Comparison of ENCODE assay signal across 22 cellular contexts in the genomic region with DNA sequence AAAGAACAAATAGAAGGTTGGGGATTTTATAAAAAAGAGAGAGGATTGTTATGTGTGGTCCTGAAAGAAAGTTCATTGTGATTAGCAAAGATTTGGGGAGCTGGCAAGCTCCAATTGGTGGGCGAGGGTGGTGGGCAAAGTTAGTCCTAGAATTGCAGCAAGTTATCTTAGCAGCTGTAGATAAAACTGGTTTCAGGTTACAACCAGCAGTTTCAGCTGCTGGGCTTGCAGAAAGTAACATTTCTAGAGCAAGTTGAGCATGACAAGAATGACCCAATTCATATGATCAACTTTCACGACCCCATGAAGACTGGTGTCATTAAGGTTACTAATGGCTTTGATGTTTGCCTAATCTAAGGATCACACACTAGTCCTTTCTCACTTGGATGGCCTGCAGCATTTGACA.
DNase-seq lines count a peak whose midpoint lies in the region; ATAC-seq and TF ChIP-seq lines count a peak whose summit lies in the region.
"Had no signal": no experiment of that assay in that cellular context is flagged by ENCODE, and none has a peak within 500 bp of the region (broad histone marks: within the 10 kb centered on the region; RNA-seq: fewer than 3 reads in every experiment).

No MANE protein-coding gene starts in this region.

- no peak overlapping the region for H3K27ac ChIP-seq in HEK293 (ENCODE audit: extremely low read depth, low read depth, low read length)
- H3K27ac ChIP-seq in PC-3 (ENCODE audit: low read length) = no peak overlapping the region
- H3K27ac ChIP-seq: colonic mucosa, heart left ventricle, left lung, suprapubic skin had no signal

- CTCF ChIA-PET in HEK293 (lab: Yijun Ruan, JAX) = interaction anchor here (1.1 kb wide), 1 partner anchor 174 kb away, joined by 3 read pairs; no protein-coding TSS in a partner anchor
- CTCF ChIA-PET in PC-3 (lab: Charles Lee) = no interaction called here

- H3K4me2 ChIP-seq in PC-3 (ENCODE audit: low read length) = no peak overlapping the region

- H3K4me3 ChIP-seq in GM12865 (ENCODE audit: low read depth, low read length) (no peak overlapping the region), HEK293 (ENCODE audit: low read depth, low read length) (no peak overlapping the region), PC-3 (ENCODE audit: low read length) (no peak overlapping the region)
- H3K4me3 ChIP-seq: colonic mucosa, HAP-1, heart left ventricle, left lung, suprapubic skin had no signal

- H3F3A ChIP-seq in PC-3 (ENCODE audit: low read length, unreplicated experiment) = no peaks in the 10 kb centered on the region

- 0 out of 2 replicates have a peak, but pooled peaks cover 3% of the 10 kb centered on the region for H3K9me2 ChIP-seq in PC-3 (replicated peaks; ENCODE audit: low read length)

- H2AFZ ChIP-seq in PC-3 (ENCODE audit: low read length) = no peak overlapping the region

- H3K9me3 ChIP-seq in HEK293 (ENCODE audit: control insufficient read depth, insufficient read depth, low read depth, low read length) (no peaks in the 10 kb centered on the region), PC-3 (ENCODE audit: low read length) (no peaks in the 10 kb centered on the region)
- H3K9me3 ChIP-seq: colonic mucosa, HAP-1, heart left ventricle, left lung, suprapubic skin had no signal

- POLR2A ChIA-PET in HEK293 (lab: Yijun Ruan, JAX) (no interaction called here), PC-3 (lab: Charles Lee; ENCODE audit: unreplicated experiment) (no interaction called here)

- H3K4me1 ChIP-seq in HEK293 (ENCODE audit: control insufficient read depth, insufficient read depth, low read length) (peaks cover 11% of the 10 kb centered on the region), PC-3 (ENCODE audit: insufficient read depth, low read length) (peaks cover 22% of the 10 kb centered on the region)
- H3K4me1 ChIP-seq: colonic mucosa, left lung had no signal

- H3K79me2 ChIP-seq in PC-3 (ENCODE audit: low read length) = no peaks in the 10 kb centered on the region

- H3K36me3 ChIP-seq in HEK293 (ENCODE audit: control insufficient read depth in 2 of 2, insufficient read depth in 1 of 2, low read length in 2 of 2) = no peaks in the 10 kb centered on the region
- no peaks in the 10 kb centered on the region for H3K36me3 ChIP-seq in PC-3 (ENCODE audit: low read depth, low read length)
- H3K36me3 ChIP-seq: colonic mucosa, HAP-1, heart left ventricle, left lung, suprapubic skin had no signal

- TF ChIP-seq CTCF in GM12865 (IDR thresholded peaks at IDR 0.05; ENCODE audit: insufficient read depth, low read depth, low read length, missing control alignments) (no peak), HEK293 (tag by site-specific recombination; IDR thresholded peaks at IDR 0.05) (no peak), PC-3 (conservative IDR thresholded peaks at IDR 0.05; ENCODE audit: low read depth, low read length) (no peak)

- H3K27me3 ChIP-seq in PC-3 (ENCODE audit: low read length) = no peaks in the 10 kb centered on the region
- H3K27me3 ChIP-seq: colonic mucosa, heart left ventricle, left lung, suprapubic skin had no signal

- no TSS peak for BruUV-seq in PC-3 (replicated peaks; lab: Mats Ljungman, UMichigan)

- no peak for ATAC-seq in PC-3
- ATAC-seq: activated CD8-positive, alpha-beta memory T cell treated with anti-CD3 and anti-CD28 coated beads, Interleukin-2, amount 10 ng/mL, durations not matched to agents 7 days and 5 days; activated naive CD4-positive, alpha-beta T cell treated with anti-CD3 and anti-CD28 coated beads, Interleukin-2, amount 50 U/mL, for 72 hours; left lung had no signal

- intact Hi-C loops in PC-3 (cut with micrococcal nuclease) = no loop called here

- H3K9ac ChIP-seq in PC-3 (ENCODE audit: low read length) = no peak overlapping the region

- DNase-seq in GM12865 (ENCODE audit: low read depth) (peak; percentile 33), astrocyte of the hippocampus (ENCODE audit: low read depth, low spot score) (peak; percentile 51), left kidney (ENCODE audit: low read depth, low spot score) (peak; percentile 57), middle frontal gyrus (ENCODE audit: extremely low spot score, low spot score) (no peak), SHP77 (lab: John Stamatoyannopoulos, UW) (no peak), PC-3 (no peak)
- DNase-seq in activated CD4-positive, alpha-beta T cell treated with anti-CD3 and anti-CD28 coated beads for 1 hour = no peak
- DNase-seq: activated CD4-positive, alpha-beta T cell treated with anti-CD3 and anti-CD28 coated beads, Interleukin-2, amount 10 ng/mL, durations not matched to agents 24 days and 14 days; activated CD8-positive, alpha-beta memory T cell treated with anti-CD3 and anti-CD28 coated beads, Interleukin-2, amount 10 ng/mL, durations not matched to agents 7 days and 5 days; C1 segment of cervical spinal cord; colonic mucosa; heart left ventricle; KBM-7; left lung; midbrain; NCI-H187; NCI-H345; T-helper 2 cell had no signal

- H4K20me1 ChIP-seq in PC-3 (ENCODE audit: low read length) = no peaks in the 10 kb centered on the region

TF ChIP-seq in HEK293, 187 proteins besides CTCF, POLR2A, EP300 and RAD21 (continues in another document):
- TF ChIP-seq ZNF146 (tag by site-specific recombination; IDR thresholded peaks at IDR 0.05) (no peak), ZBTB48 (tag by site-specific recombination; IDR thresholded peaks at IDR 0.05) (no peak), PBX3 (CRISPR knock-in tag; IDR thresholded peaks at IDR 0.05) (no peak), ZNF223 (tag by site-specific recombination; IDR thresholded peaks at IDR 0.05) (no peak), ZNF623 (tag by site-specific recombination; IDR thresholded peaks at IDR 0.05) (no peak), EGR2 (tag by site-specific recombination; IDR thresholded peaks at IDR 0.05; ENCODE audit: low read depth) (peak; percentile 68; the same call in 1 of the 2 replicates), GFI1B (tag by site-specific recombination; IDR thresholded peaks at IDR 0.05) (no peak)
- TF ChIP-seq, protein P1, sequence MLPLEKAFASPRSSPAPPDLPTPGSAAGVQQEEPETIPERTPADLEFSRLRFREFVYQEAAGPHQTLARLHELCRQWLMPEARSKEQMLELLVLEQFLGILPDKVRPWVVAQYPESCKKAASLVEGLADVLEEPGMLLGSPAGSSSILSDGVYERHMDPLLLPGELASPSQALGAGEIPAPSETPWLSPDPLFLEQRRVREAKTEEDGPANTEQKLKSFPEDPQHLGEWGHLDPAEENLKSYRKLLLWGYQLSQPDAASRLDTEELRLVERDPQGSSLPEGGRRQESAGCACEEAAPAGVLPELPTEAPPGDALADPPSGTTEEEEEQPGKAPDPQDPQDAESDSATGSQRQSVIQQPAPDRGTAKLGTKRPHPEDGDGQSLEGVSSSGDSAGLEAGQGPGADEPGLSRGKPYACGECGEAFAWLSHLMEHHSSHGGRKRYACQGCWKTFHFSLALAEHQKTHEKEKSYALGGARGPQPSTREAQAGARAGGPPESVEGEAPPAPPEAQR (tag by site-specific recombination; IDR thresholded peaks at IDR 0.05) = no peak
- TF ChIP-seq, protein P2, sequence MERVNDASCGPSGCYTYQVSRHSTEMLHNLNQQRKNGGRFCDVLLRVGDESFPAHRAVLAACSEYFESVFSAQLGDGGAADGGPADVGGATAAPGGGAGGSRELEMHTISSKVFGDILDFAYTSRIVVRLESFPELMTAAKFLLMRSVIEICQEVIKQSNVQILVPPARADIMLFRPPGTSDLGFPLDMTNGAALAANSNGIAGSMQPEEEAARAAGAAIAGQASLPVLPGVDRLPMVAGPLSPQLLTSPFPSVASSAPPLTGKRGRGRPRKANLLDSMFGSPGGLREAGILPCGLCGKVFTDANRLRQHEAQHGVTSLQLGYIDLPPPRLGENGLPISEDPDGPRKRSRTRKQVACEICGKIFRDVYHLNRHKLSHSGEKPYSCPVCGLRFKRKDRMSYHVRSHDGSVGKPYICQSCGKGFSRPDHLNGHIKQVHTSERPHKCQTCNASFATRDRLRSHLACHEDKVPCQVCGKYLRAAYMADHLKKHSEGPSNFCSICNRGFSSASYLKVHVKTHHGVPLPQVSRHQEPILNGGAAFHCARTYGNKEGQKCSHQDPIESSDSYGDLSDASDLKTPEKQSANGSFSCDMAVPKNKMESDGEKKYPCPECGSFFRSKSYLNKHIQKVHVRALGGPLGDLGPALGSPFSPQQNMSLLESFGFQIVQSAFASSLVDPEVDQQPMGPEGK (tag by site-specific recombination; IDR thresholded peaks at IDR 0.05) = peak; percentile 40; the same call in 1 of the 2 replicates
- TF ChIP-seq, protein P3, sequence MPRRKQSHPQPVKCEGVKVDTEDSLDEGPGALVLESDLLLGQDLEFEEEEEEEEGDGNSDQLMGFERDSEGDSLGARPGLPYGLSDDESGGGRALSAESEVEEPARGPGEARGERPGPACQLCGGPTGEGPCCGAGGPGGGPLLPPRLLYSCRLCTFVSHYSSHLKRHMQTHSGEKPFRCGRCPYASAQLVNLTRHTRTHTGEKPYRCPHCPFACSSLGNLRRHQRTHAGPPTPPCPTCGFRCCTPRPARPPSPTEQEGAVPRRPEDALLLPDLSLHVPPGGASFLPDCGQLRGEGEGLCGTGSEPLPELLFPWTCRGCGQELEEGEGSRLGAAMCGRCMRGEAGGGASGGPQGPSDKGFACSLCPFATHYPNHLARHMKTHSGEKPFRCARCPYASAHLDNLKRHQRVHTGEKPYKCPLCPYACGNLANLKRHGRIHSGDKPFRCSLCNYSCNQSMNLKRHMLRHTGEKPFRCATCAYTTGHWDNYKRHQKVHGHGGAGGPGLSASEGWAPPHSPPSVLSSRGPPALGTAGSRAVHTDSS (tag by site-specific recombination; IDR thresholded peaks at IDR 0.05) = no peak

Comparison
In these comparisons a context has a peak if more than half of its experiments do, and no peak if none do; other contexts are left out.
1. DNase-seq: peak in GM12865 (single experiment), astrocyte of the hippocampus (single experiment) and left kidney (single experiment); none in middle frontal gyrus (single experiment), SHP77 (0 of 2), PC-3 (single experiment) and activated CD4-positive, alpha-beta T cell treated with anti-CD3 and anti-CD28 coated beads for 1 hour (single experiment).